13 cellular contexts compared by ENCODE assay signal in the genomic region with DNA sequence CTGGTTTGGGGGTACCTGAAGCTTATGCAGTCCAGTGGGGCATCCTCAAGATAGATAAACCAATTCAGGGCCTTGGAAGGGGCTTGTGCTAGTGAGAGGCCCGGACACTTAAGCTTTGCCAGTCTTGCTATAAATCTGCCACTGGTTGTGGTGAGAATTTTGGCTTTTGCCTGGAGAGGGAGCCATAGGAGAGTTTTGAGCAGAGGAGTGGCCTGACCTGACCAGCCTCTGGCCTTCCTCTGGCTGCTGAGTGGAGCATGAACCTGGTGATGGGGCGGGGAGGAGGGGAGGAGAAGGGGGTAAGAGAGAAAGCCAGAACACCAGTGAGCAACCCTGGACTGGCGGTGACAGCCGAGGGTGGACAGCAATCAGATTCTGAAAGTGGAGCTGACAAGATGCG. TPM values are rescaled to one million over a fixed set of nuclear protein-coding genes. Genes with fewer than 3 reads are reported as not detected.
DNase-seq lines count a peak whose midpoint lies in the region; ATAC-seq, FAIRE-seq and TF ChIP-seq lines count a peak whose summit lies in the region.
"Had no signal": no experiment of that assay in that cellular context is flagged by ENCODE, and none has a peak within 500 bp of the region (broad histone marks: within the 10 kb centered on the region; RNA-seq: fewer than 3 reads in every experiment).

No MANE protein-coding gene starts in this region.

- peaks cover 4% of the 10 kb centered on the region; the same call in 1 of the 2 replicates for H3K27me3 ChIP-seq in IMR-90 (ENCODE audit: control insufficient read depth, insufficient read depth, low read length)
- peaks cover 4% of the 10 kb centered on the region for H3K27me3 ChIP-seq in adipocyte (replicated peaks; ENCODE audit: control insufficient read depth, insufficient read depth, low read length)
- no peaks in the 10 kb centered on the region for H3K27me3 ChIP-seq in vagina
- H3K27me3 ChIP-seq: esophagus muscularis mucosa had no signal

- H2AK5ac ChIP-seq in IMR-90 (ENCODE audit: low read depth, low read length): no peak overlapping the region

- no peak overlapping the region for H4K5ac ChIP-seq in IMR-90 (ENCODE audit: low read depth, low read length)

- no peak overlapping the region for H3K56ac ChIP-seq in IMR-90 (ENCODE audit: extremely low read depth, insufficient read depth, low read length)

- CTCF ChIA-PET in IMR-90 (lab: Yijun Ruan, JAX): no interaction called here

- no peak overlapping the region for H3K14ac ChIP-seq in IMR-90 (replicated peaks; ENCODE audit: low read depth, low read length)

- no peak overlapping the region for H4K91ac ChIP-seq in IMR-90 (ENCODE audit: insufficient read depth, low read depth, low read length)

- ATAC-seq in IMR-90 (ENCODE audit: low read depth) (peak; percentile 38; the same call in 1 of the 2 replicates), GM21526 (IDR thresholded peaks at IDR 0.05; ENCODE audit: low FRiP score, unreplicated experiment) (no peak)

- no TSS peak for BruUV-seq in IMR-90 (replicated peaks; lab: Mats Ljungman, UMichigan)

- no peak overlapping the region for H2BK120ac ChIP-seq in IMR-90 (ENCODE audit: low read depth, low read length)

- H2BK20ac ChIP-seq in IMR-90 (ENCODE audit: low read depth, low read length): no peak overlapping the region

- H2BK5ac ChIP-seq in IMR-90 (ENCODE audit: low read depth, low read length, poor library complexity, severe bottlenecking): no peak overlapping the region

- H2AFZ ChIP-seq in IMR-90 (replicated peaks; ENCODE audit: low read length, poor library complexity): no peak overlapping the region

- DNase-seq in D721Med (ENCODE audit: insufficient read length, low spot score): no peak
- DNase-seq in IMR-90: peak; percentile 3
- peak; percentile 2 for DNase-seq in adipocyte (ENCODE audit: low read depth)
- DNase-seq in left kidney (ENCODE audit: low read depth, low spot score): peak; percentile 44
- no peak for DNase-seq in UCSD-AML1 (lab: John Stamatoyannopoulos, UW; ENCODE audit: unreplicated experiment)
- DNase-seq in Ammon's horn (ENCODE audit: low spot score): no peak
- no peak for DNase-seq in vagina (ENCODE audit: extremely low spot score in 2 of 2)
- DNase-seq: anterior cingulate cortex; kidney; NCI-H524 treated with DMSO at 0.1 percent for 48 hours; stimulated activated naive CD4-positive, alpha-beta T cell treated with Interleukin-2 at 50 U/mL for 16 hours had no signal

- in situ Hi-C loops in IMR-90 (cut with MboI; ENCODE audit: low sequenced_read_pairs): no loop called here

- no peaks in the 10 kb centered on the region for H3K79me1 ChIP-seq in IMR-90 (ENCODE audit: low read depth in 1 of 2, low read length in 2 of 2)

- WGBS in IMR-90 (ENCODE audit: extremely low coverage in 2 of 2, insufficient read length in 1 of 2), 2 experiments: 97% methylated on average over 5 of the region's 5 CpGs; no CpG with 5 or more reads in 1 of the 2 experiments

- H2AK9ac ChIP-seq in IMR-90 (replicated peaks; ENCODE audit: low read depth, low read length, poor library complexity): no peak overlapping the region

- no peak overlapping the region for H3K18ac ChIP-seq in IMR-90 (ENCODE audit: low read depth, low read length)

- dilution Hi-C loops in IMR-90 (cut with HindIII; ENCODE audit: low sequenced_read_pairs, unreplicated experiment): no loop called here

- no peak overlapping the region for H2BK15ac ChIP-seq in IMR-90 (ENCODE audit: low read depth, low read length)

- intact Hi-C loops in IMR-90 (cut with micrococcal nuclease): no loop called here
- intact Hi-C loops in vagina (cut with DNase I): no loop called here

- no peak overlapping the region for H3K4ac ChIP-seq in IMR-90 (ENCODE audit: low read depth, low read length)

- H3K23ac ChIP-seq in IMR-90 (ENCODE audit: low read depth, low read length): no peak overlapping the region

- no peak overlapping the region for H3K4me2 ChIP-seq in IMR-90 (ENCODE audit: low read depth, low read length)

- H3K36me3 ChIP-seq in IMR-90 (ENCODE audit: control insufficient read depth, insufficient read depth, low read length) (peaks cover 2% of the 10 kb centered on the region; the same call in 1 of the 2 replicates), adipocyte (ENCODE audit: control insufficient read depth, insufficient read depth, low read length, severe bottlenecking) (no peaks in the 10 kb centered on the region), vagina (no peaks in the 10 kb centered on the region)

- no peak for FAIRE-seq in D721Med (lab: Jason Lieb, UNC)
- FAIRE-seq: kidney had no signal

- H3K4me3 ChIP-seq in IMR-90 (ENCODE audit: insufficient read depth, low read depth, low read length) (no peak overlapping the region), adipocyte (ENCODE audit: low read length) (no peak overlapping the region), vagina (no peak overlapping the region)
- H3K4me3 ChIP-seq: esophagus muscularis mucosa had no signal

- TF ChIP-seq CTCF in D721Med (IDR thresholded peaks at IDR 0.05; ENCODE audit: insufficient read depth, missing control alignments): peak; percentile 7
- TF ChIP-seq CTCF in IMR-90 (conservative IDR thresholded peaks at IDR 0.05; ENCODE audit: low read depth, low read length): no peak
- no peak for TF ChIP-seq CTCF in vagina (IDR thresholded peaks at IDR 0.05)

- no peak for TF ChIP-seq POLR2A in IMR-90 (IDR thresholded peaks at IDR 0.05; ENCODE audit: low read depth, low read length)
- no peak for TF ChIP-seq POLR2A in vagina (IDR thresholded peaks at IDR 0.05)

- no peak overlapping the region for H4K8ac ChIP-seq in IMR-90 (ENCODE audit: low read depth in 2 of 2, low read length in 2 of 2)

- H3K9ac ChIP-seq in IMR-90 (ENCODE audit: low read depth, low read length) (no peak overlapping the region), adipocyte (ENCODE audit: low read length) (no peak overlapping the region)

- no peaks in the 10 kb centered on the region for H3K4me1 ChIP-seq in IMR-90 (ENCODE audit: control insufficient read depth, insufficient read depth, low read length)
- no peaks in the 10 kb centered on the region for H3K4me1 ChIP-seq in adipocyte (ENCODE audit: control insufficient read depth, insufficient read depth, low read length)
- H3K4me1 ChIP-seq in vagina: no peaks in the 10 kb centered on the region
- H3K4me1 ChIP-seq: esophagus muscularis mucosa had no signal

- no peaks in the 10 kb centered on the region for H3K9me3 ChIP-seq in IMR-90 (ENCODE audit: control insufficient read depth, insufficient read depth, low read length)
- H3K9me3 ChIP-seq in adipocyte (ENCODE audit: control insufficient read depth, low read length): no peaks in the 10 kb centered on the region
- H3K9me3 ChIP-seq in vagina: no peaks in the 10 kb centered on the region
- H3K9me3 ChIP-seq: esophagus muscularis mucosa had no signal

- H4K20me1 ChIP-seq in IMR-90 (ENCODE audit: insufficient read depth, low read length): no peaks in the 10 kb centered on the region

- H3K27ac ChIP-seq in IMR-90 (ENCODE audit: insufficient read depth, low read length) (no peak overlapping the region), vagina (no peak overlapping the region)
- H3K27ac ChIP-seq: esophagus muscularis mucosa had no signal

- peaks cover 9% of the 10 kb centered on the region; the same call in 1 of the 2 replicates for H3K9me1 ChIP-seq in IMR-90 (ENCODE audit: insufficient read depth, low read length)

- TF ChIP-seq RAD21 in IMR-90 (IDR thresholded peaks at IDR 0.05; ENCODE audit: low read length): no peak

- POLR2A ChIA-PET in IMR-90 (lab: Charles Lee; ENCODE audit: unreplicated experiment): no interaction called here

TF ChIP-seq in IMR-90, 13 proteins besides CTCF, POLR2A, EP300 and RAD21 (continues in another document):
- TF ChIP-seq, protein P1, sequence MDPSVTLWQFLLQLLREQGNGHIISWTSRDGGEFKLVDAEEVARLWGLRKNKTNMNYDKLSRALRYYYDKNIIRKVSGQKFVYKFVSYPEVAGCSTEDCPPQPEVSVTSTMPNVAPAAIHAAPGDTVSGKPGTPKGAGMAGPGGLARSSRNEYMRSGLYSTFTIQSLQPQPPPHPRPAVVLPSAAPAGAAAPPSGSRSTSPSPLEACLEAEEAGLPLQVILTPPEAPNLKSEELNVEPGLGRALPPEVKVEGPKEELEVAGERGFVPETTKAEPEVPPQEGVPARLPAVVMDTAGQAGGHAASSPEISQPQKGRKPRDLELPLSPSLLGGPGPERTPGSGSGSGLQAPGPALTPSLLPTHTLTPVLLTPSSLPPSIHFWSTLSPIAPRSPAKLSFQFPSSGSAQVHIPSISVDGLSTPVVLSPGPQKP (IDR thresholded peaks at IDR 0.05; ENCODE audit: borderline replicate concordance, low read depth, low read length): no peak
- TF ChIP-seq CHD1 (IDR thresholded peaks at IDR 0.05; ENCODE audit: low read depth, low read length): no peak
- TF ChIP-seq FOS (IDR thresholded peaks at IDR 0.05; ENCODE audit: low read depth, low read length): no peak
- no peak for TF ChIP-seq MAZ (IDR thresholded peaks at IDR 0.05; ENCODE audit: borderline replicate concordance, low read depth, low read length)
- TF ChIP-seq, protein P2, sequence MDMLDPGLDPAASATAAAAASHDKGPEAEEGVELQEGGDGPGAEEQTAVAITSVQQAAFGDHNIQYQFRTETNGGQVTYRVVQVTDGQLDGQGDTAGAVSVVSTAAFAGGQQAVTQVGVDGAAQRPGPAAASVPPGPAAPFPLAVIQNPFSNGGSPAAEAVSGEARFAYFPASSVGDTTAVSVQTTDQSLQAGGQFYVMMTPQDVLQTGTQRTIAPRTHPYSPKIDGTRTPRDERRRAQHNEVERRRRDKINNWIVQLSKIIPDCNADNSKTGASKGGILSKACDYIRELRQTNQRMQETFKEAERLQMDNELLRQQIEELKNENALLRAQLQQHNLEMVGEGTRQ (IDR thresholded peaks at IDR 0.05; ENCODE audit: low read depth, low read length): no peak

RNA-seq across cellular contexts. Expression of a gene that starts 7.1 kb away (rescaled TPM):
- total RNA-seq in IMR-90 (2012; rRNA removed) (not detected in 2 replicates), vagina (4.2 TPM)
- polyA plus RNA-seq in IMR-90 (2012; rRNA removed): 0.03 TPM in 1 of 2 replicates, not detected in the other
- not detected in 2 replicates for polyA plus RNA-seq in IMR-90 (2012; cell fraction: cytosol; rRNA removed)
- 0.32 and 0.50 TPM in 2 replicates for polyA plus RNA-seq in IMR-90 (2012; cell fraction: nucleus; rRNA removed; ENCODE audit: low replicate concordance)

RNA-seq across cellular contexts. Expression of a gene that starts 25.6 kb away (rescaled TPM):
- total RNA-seq in IMR-90 (2012; rRNA removed): not detected in 2 replicates
- not detected in 2 replicates for polyA plus RNA-seq in IMR-90 (2012; rRNA removed)
- polyA plus RNA-seq in IMR-90 (2012; cell fraction: cytosol; rRNA removed): not detected in 2 replicates
- not detected in 2 replicates for polyA plus RNA-seq in IMR-90 (2012; cell fraction: nucleus; rRNA removed; ENCODE audit: low replicate concordance)
- not detected for total RNA-seq in vagina

RNA-seq across cellular contexts. Expression of a gene that starts 48.2 kb away (rescaled TPM):
- total RNA-seq in IMR-90 (2012; rRNA removed) (under 0.01 TPM in 1 of 2 replicates, not detected in the other), vagina (not detected)
- polyA plus RNA-seq in IMR-90 (2012; rRNA removed): not detected in 2 replicates
- polyA plus RNA-seq in IMR-90 (2012; cell fraction: cytosol; rRNA removed): not detected in 2 replicates
- polyA plus RNA-seq in IMR-90 (2012; cell fraction: nucleus; rRNA removed; ENCODE audit: low replicate concordance): 0.03 TPM in 1 of 2 replicates, not detected in the other
- total RNA-seq: esophagus muscularis mucosa, kidney had no signal

RNA-seq across cellular contexts. Expression of a gene that starts 59.3 kb away (rescaled TPM):
- 93.6 and 120 TPM in 2 replicates for total RNA-seq in IMR-90 (2012; rRNA removed)
- polyA plus RNA-seq in IMR-90 (2012; rRNA removed): 89.4 and 109 TPM in 2 replicates
- polyA plus RNA-seq in IMR-90 (2012; cell fraction: cytosol; rRNA removed): 70.0 and 1,836 TPM in 2 replicates
- polyA plus RNA-seq in IMR-90 (2012; cell fraction: nucleus; rRNA removed; ENCODE audit: low replicate concordance): 106 and 537 TPM in 2 replicates
- 52.8 TPM for total RNA-seq in vagina

Comparison
In these comparisons a context has a peak if more than half of its experiments do, and no peak if none do; other contexts are left out.
1. DNase-seq: peak in IMR-90 (single experiment), adipocyte (single experiment) and left kidney (single experiment); none in D721Med (single experiment), UCSD-AML1 (single experiment), Ammon's horn (single experiment) and vagina (0 of 2).